Comparison of ENCODE assay signal across 1 cellular context in genomic region chr7:80334908-80335307, GRCh38.
TF ChIP-seq lines count a peak whose summit lies in the region.

No MANE protein-coding gene starts in this region.

TF ChIP-seq in liver, 16 proteins besides CTCF, POLR2A, EP300 and RAD21 (continued from another document):
- no peak for TF ChIP-seq REST (IDR thresholded peaks at IDR 0.05)
TF ChIP-seq in liver: peak in this region for 0.
